16 cellular contexts compared by ENCODE assay signal in the genomic region with DNA sequence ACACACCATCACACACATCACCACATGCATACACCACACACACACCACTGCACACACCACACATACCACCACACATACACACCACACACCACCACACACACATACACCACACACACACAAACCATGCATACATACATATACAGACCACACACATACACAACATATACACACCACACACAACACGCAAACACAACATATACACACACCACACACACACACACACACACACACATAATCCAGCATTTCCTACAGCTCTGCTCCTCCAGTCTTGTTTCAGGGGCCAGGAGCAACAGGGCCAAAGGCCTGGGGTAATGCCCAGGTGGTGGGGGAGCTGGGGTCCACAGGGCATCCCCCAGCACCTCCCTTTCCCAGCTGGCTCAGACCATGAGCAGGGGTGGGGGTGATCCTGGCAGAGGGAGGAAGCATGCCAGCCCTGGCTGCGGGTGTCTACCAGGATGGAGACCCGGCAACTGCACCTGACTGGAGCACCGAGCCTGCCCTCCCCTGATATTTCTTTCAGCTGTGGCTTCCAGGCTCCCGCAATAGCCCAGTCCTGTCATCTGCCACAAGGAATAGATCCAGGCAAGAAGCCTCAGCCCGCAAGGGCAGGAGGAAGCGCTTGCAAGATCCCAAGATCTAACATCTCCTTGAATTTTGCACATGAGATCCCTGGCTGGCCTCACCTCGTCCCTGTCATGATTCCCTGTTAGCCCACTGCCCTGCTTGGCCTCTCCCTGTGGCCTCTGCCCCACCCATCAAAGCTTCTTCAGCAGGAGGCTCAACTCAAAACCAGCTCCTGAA.
A peak's percentile ranks its signal among the peaks of the same experiment; 100 is the strongest.
DNase-seq lines count a peak whose midpoint lies in the region; ATAC-seq and FAIRE-seq lines count a peak whose summit lies in the region.
"Had no signal": no experiment of that assay in that cellular context is flagged by ENCODE, and none has a peak within 500 bp of the region (broad histone marks: within the 10 kb centered on the region; RNA-seq: fewer than 3 reads in every experiment).

No MANE protein-coding gene starts in this region.

- H3K27ac ChIP-seq in esophagus (ENCODE audit: low read depth in 2 of 2, low read length in 1 of 2) (peak overlapping the region; percentile 2 to 63), muscle layer of colon (ENCODE audit: low read depth, low read length) (peak overlapping the region; percentile 40)

- H3K36me3 Mint-ChIP-seq in T-helper 17 cell (ENCODE audit: low read depth), result peaks cover 3% of the 10 kb centered on the region
- no peaks in the 10 kb centered on the region for H3K36me3 Mint-ChIP-seq in stimulated activated memory B cell treated with anti-CD40 and anti-IgM and Interleukin-4, amounts not matched to agents 10 μg/mL and 1 μg/mL and 100 μg/mL, for 72 hours
- no peaks in the 10 kb centered on the region for H3K36me3 Mint-ChIP-seq in T-helper 2 cell treated with Interferon-gamma antibody and Interleukin-4, amounts not matched to agents 5 μg/mL and 100 μg/mL, for 36 hours (ENCODE audit: low read depth)
- H3K36me3 Mint-ChIP-seq: activated naive CD4-positive, alpha-beta T cell treated with anti-CD3 and anti-CD28 coated beads, Interleukin-2, amount 10 ng/mL, durations not matched to agents 7 days and 5 days; stimulated activated naive B cell treated with anti-CD40 and anti-IgM and Interleukin-4, amounts not matched to agents 10 μg/mL and 1 μg/mL and 100 μg/mL, for 72 hours had no signal

- H3K9me3 ChIP-seq in T-helper 17 cell (ENCODE audit: control insufficient read depth, low read length, poor library complexity, severe bottlenecking) (no peaks in the 10 kb centered on the region), esophagus (ENCODE audit: control insufficient read depth in 2 of 2, insufficient read depth in 1 of 2, low read depth in 1 of 2, low read length in 1 of 2) (no peaks in the 10 kb centered on the region), muscle layer of colon (ENCODE audit: low read length) (no peaks in the 10 kb centered on the region)

- H3K27me3 ChIP-seq in esophagus (ENCODE audit: control insufficient read depth in 1 of 2, insufficient read depth in 2 of 2, low read length in 2 of 2), result no peaks in the 10 kb centered on the region
- H3K27me3 ChIP-seq in muscle layer of colon (ENCODE audit: control insufficient read depth in 1 of 2, insufficient read depth in 2 of 2, low read length in 2 of 2), result no peaks in the 10 kb centered on the region

- peaks cover 3% of the 10 kb centered on the region for H3K4me1 Mint-ChIP-seq in T-helper 17 cell
- peaks cover 7% of the 10 kb centered on the region for H3K4me1 Mint-ChIP-seq in stimulated activated memory B cell treated with anti-CD40 and anti-IgM and Interleukin-4, amounts not matched to agents 10 μg/mL and 1 μg/mL and 100 μg/mL, for 72 hours
- no peaks in the 10 kb centered on the region for H3K4me1 Mint-ChIP-seq in T-helper 2 cell treated with Interferon-gamma antibody and Interleukin-4, amounts not matched to agents 5 μg/mL and 100 μg/mL, for 36 hours (ENCODE audit: low read depth)
- H3K4me1 Mint-ChIP-seq: activated naive CD4-positive, alpha-beta T cell treated with anti-CD3 and anti-CD28 coated beads, Interleukin-2, amount 10 ng/mL, durations not matched to agents 7 days and 5 days had no signal

- H3K9ac ChIP-seq in muscle layer of colon (ENCODE audit: low read length), result no peak overlapping the region

- H3K4me1 ChIP-seq in esophagus (ENCODE audit: control insufficient read depth in 2 of 2, insufficient read depth in 2 of 2, low read length in 1 of 2), result peaks cover 0 to 5% of the 10 kb centered on the region in 2 donors
- H3K4me1 ChIP-seq in muscle layer of colon (ENCODE audit: insufficient read depth, low read length), result peaks cover 67% of the 10 kb centered on the region

- H3K4me3 Mint-ChIP-seq in T-helper 17 cell, result peak overlapping the region; percentile 28
- no peak overlapping the region for H3K4me3 Mint-ChIP-seq in stimulated activated memory B cell treated with anti-CD40 and anti-IgM and Interleukin-4, amounts not matched to agents 10 μg/mL and 1 μg/mL and 100 μg/mL, for 72 hours
- H3K4me3 Mint-ChIP-seq in T-helper 2 cell treated with Interferon-gamma antibody and Interleukin-4, amounts not matched to agents 5 μg/mL and 100 μg/mL, for 36 hours, result no peak overlapping the region
- H3K4me3 Mint-ChIP-seq: activated naive CD4-positive, alpha-beta T cell treated with anti-CD3 and anti-CD28 coated beads, Interleukin-2, amount 10 ng/mL, durations not matched to agents 7 days and 5 days; stimulated activated naive B cell treated with anti-CD40 and anti-IgM and Interleukin-4, amounts not matched to agents 10 μg/mL and 1 μg/mL and 100 μg/mL, for 72 hours had no signal

- no peak overlapping the region for H3K4me3 ChIP-seq in esophagus (ENCODE audit: low read depth in 1 of 2, low read length in 2 of 2)
- H3K4me3 ChIP-seq in muscle layer of colon (ENCODE audit: low read depth in 1 of 2, low read length in 2 of 2), result no peak overlapping the region

- H3K36me3 ChIP-seq in esophagus (ENCODE audit: control insufficient read depth in 2 of 2, insufficient read depth in 2 of 2, low read length in 1 of 2) (peaks cover 6 to 21% of the 10 kb centered on the region in 2 donors), muscle layer of colon (ENCODE audit: insufficient read depth, low read length) (peaks cover 99% of the 10 kb centered on the region)

- ATAC-seq in T-helper 17 cell, result no peak
- no peak for ATAC-seq in stimulated activated memory B cell treated with anti-CD40 and anti-IgM and Interleukin-4, amounts not matched to agents 10 μg/mL and 1 μg/mL and 100 μg/mL, for 72 hours

- DNase-seq in T-helper 17 cell (no peak), MV-4-11 (lab: John Stamatoyannopoulos, UW) (no peak), GM19239 (ENCODE audit: insufficient read length, low spot score) (no peak), dermis blood vessel endothelial cell (no peak)
- DNase-seq in T-helper 2 cell treated with Interferon-gamma antibody and Interleukin-4, amounts not matched to agents 5 μg/mL and 100 μg/mL, for 36 hours (ENCODE audit: low spot score), result no peak
- DNase-seq: activated CD4-positive, alpha-beta T cell treated with anti-CD3 and anti-CD28 coated beads for 1 hour; activated CD8-positive, alpha-beta memory T cell treated with anti-CD3 and anti-CD28 coated beads, Interleukin-2, amount 50 U/mL, for 48 hours; activated naive CD4-positive, alpha-beta T cell treated with anti-CD3 and anti-CD28 coated beads, Interleukin-2, amount 10 ng/mL, durations not matched to agents 7 days and 5 days; effector memory CD4-positive, alpha-beta T cell; GDM1; SHP77; stimulated activated naive B cell treated with anti-CD40 and anti-IgM and Interleukin-4, amounts not matched to agents 10 μg/mL and 1 μg/mL and 100 μg/mL, for 72 hours had no signal

- WGBS in esophagus, 2 donors, result 81 to 90% methylated on average over 8 of the region's 8 CpGs

- H3K27ac Mint-ChIP-seq in T-helper 17 cell, result no peak overlapping the region
- peak overlapping the region; percentile 0 for H3K27ac Mint-ChIP-seq in stimulated activated memory B cell treated with anti-CD40 and anti-IgM and Interleukin-4, amounts not matched to agents 10 μg/mL and 1 μg/mL and 100 μg/mL, for 72 hours
- H3K27ac Mint-ChIP-seq in T-helper 2 cell treated with Interferon-gamma antibody and Interleukin-4, amounts not matched to agents 5 μg/mL and 100 μg/mL, for 36 hours, result no peak overlapping the region
- H3K27ac Mint-ChIP-seq: activated naive CD4-positive, alpha-beta T cell treated with anti-CD3 and anti-CD28 coated beads, Interleukin-2, amount 10 ng/mL, durations not matched to agents 7 days and 5 days; stimulated activated naive B cell treated with anti-CD40 and anti-IgM and Interleukin-4, amounts not matched to agents 10 μg/mL and 1 μg/mL and 100 μg/mL, for 72 hours had no signal

- peaks cover 10% of the 10 kb centered on the region for H3K9me3 Mint-ChIP-seq in stimulated activated memory B cell treated with anti-CD40 and anti-IgM and Interleukin-4, amounts not matched to agents 10 μg/mL and 1 μg/mL and 100 μg/mL, for 72 hours
- peaks cover 5% of the 10 kb centered on the region for H3K9me3 Mint-ChIP-seq in T-helper 2 cell treated with Interferon-gamma antibody and Interleukin-4, amounts not matched to agents 5 μg/mL and 100 μg/mL, for 36 hours

- no peak for FAIRE-seq in GM19239 (lab: Jason Lieb, UNC)
- FAIRE-seq: D721Med had no signal

- H3K27me3 Mint-ChIP-seq in T-helper 17 cell, result no peaks in the 10 kb centered on the region
- peaks cover 22% of the 10 kb centered on the region for H3K27me3 Mint-ChIP-seq in stimulated activated memory B cell treated with anti-CD40 and anti-IgM and Interleukin-4, amounts not matched to agents 10 μg/mL and 1 μg/mL and 100 μg/mL, for 72 hours
- no peaks in the 10 kb centered on the region for H3K27me3 Mint-ChIP-seq in T-helper 2 cell treated with Interferon-gamma antibody and Interleukin-4, amounts not matched to agents 5 μg/mL and 100 μg/mL, for 36 hours (ENCODE audit: low read depth)
